In the genomic region with DNA sequence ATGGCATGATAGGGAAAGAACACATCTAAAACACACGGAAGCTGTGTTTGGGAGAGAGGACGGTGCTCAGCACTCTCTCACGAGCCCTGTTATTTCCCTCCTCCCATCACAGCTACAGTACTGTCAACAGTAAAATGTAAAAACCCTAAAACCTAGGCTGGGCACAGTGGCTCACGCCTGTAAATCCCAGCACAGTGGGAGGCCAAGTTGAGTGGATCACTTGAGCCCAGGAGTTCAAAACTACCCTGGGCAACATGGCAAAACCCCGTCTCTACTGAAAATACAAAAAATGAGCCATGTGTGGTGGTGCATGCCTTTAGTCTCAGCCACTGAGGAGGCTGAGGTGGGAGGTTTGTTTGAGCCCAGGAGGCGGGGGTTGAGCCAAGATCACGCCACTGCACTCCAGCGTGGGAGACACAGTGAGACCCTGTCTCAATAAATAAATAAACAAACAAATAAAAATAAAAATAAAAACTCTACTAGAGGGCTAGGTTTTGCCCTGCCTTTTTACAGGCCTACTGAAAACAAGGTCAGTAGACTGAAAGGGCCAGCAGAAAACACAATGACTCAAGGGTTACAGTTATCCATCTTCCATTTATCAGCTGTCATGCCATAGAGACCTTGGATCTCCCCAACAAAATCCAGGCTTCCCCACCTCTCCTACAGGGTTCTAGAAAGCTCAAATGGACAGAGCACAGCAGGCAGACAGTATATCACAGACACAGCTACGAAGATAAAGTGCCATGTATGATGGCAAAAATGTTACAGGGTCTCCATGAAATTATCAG, we compare ENCODE assay signal across 1 cellular context.
TF ChIP-seq lines count a peak whose summit lies in the region.

No MANE protein-coding gene starts in this region.

TF ChIP-seq in H1, 55 proteins besides CTCF, POLR2A, EP300 and RAD21:
- TF ChIP-seq BRCA1 (IDR thresholded peaks at IDR 0.05; ENCODE audit: low read depth, low read length) = no peak
- TF ChIP-seq TAF1 (IDR thresholded peaks at IDR 0.05; ENCODE audit: low read depth, low read length) = no peak
- TF ChIP-seq POU5F1 (IDR thresholded peaks at IDR 0.05; ENCODE audit: low read depth, low read length) = no peak
- no peak for TF ChIP-seq ASH2L (IDR thresholded peaks at IDR 0.05; ENCODE audit: low read length)
- TF ChIP-seq SIRT6 (IDR thresholded peaks at IDR 0.05; ENCODE audit: low read length) = no peak
- TF ChIP-seq SP4 (IDR thresholded peaks at IDR 0.05; ENCODE audit: low read length) = no peak
- no peak for TF ChIP-seq SIX5 (IDR thresholded peaks at IDR 0.05; ENCODE audit: low read depth, low read length)
- no peak for TF ChIP-seq USF2 (IDR thresholded peaks at IDR 0.05; ENCODE audit: low read length)
- no peak for TF ChIP-seq PHF8 (conservative IDR thresholded peaks at IDR 0.05; ENCODE audit: low read depth, low read length)
TF ChIP-seq in H1: peak in this region for 0.
